8 cellular contexts compared by ENCODE assay signal in the genomic region with DNA sequence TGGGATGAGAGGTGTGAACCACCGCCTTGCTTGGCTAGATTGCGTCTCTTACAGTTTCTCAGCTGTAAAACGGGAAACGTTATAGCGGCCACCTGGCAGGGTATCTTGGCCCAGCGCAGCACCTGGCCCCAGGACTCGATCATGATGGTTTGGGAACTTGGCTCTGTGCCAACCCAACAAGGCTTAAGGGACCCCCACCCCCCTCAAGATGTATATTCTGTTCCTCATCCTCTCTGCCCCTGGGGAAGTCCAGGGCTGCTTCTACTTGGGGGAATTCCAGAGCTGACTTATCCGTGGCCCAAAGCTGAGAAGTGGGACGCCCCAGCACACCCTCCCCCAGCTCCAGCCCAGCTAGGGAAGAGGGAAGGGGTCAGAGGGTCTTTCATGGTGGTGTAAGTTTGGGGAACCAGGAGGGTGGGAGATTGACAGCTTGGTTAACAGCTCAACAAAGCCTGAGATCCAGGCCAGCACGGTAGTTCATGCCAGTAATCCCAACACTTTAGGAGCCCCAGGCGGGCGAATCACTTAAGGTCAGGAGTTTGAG. TPM values are rescaled to one million over a fixed set of nuclear protein-coding genes. Genes with fewer than 3 reads are reported as not detected.
A peak's percentile ranks its signal among the peaks of the same experiment; 100 is the strongest.
DNase-seq lines count a peak whose midpoint lies in the region; ATAC-seq and TF ChIP-seq lines count a peak whose summit lies in the region.

No MANE protein-coding gene starts in this region.

- H3K27me3 Mint-ChIP-seq in activated T-helper 1 cell treated with anti-CD3 and anti-CD28 coated beads, Interleukin-12 subunit alpha, Interleukin-12 subunit beta, Interleukin-2, Interleukin-4 antibody, amounts not matched to agents 30 ng/mL and 10 ng/mL and 1 ng/mL, durations not matched to agents 14 hours and 24 hours and 36 hours (ENCODE audit: insufficient read depth): no peaks in the 10 kb centered on the region

- DNase-seq in activated T-cell treated with anti-CD3 and anti-CD28 coated beads, Interleukin-2, amount 50 U/mL, for 1 hour: peak; percentile 40
- DNase-seq in activated T-cell treated with anti-CD3 and anti-CD28 coated beads for 4 hours (no peak), left lung (no peak), thoracic aorta (ENCODE audit: low spot score) (no peak), SKM-1 treated with dmso at 0.1 percent for 144 hours (lab: John Stamatoyannopoulos, UW; ENCODE audit: unreplicated experiment) (no peak)
- DNase-seq in activated T-helper 1 cell treated with anti-CD3 and anti-CD28 coated beads, Interleukin-12 subunit alpha, Interleukin-12 subunit beta, Interleukin-2, Interleukin-4 antibody, amounts not matched to agents 30 ng/mL and 10 ng/mL and 1 ng/mL, durations not matched to agents 14 hours and 24 hours and 36 hours (ENCODE audit: low spot score): peak; percentile 28

- ATAC-seq in HG03342 (IDR thresholded peaks at IDR 0.05; ENCODE audit: unreplicated experiment): peak; percentile 29
- peak; percentile 2 for ATAC-seq in left lung
- no peak for ATAC-seq in thoracic aorta (ENCODE audit: insufficient number of reproducible peaks, low FRiP score, low read depth)
- no peak for ATAC-seq in HG03469 (IDR thresholded peaks at IDR 0.05; ENCODE audit: unreplicated experiment)

- H3K27ac ChIP-seq in left lung (peak overlapping the region; percentile 96 to 99), thoracic aorta (peak overlapping the region in 1 of 2 donors; percentile 68)

- peak overlapping the region; percentile 94 for H3K27ac Mint-ChIP-seq in activated T-helper 1 cell treated with anti-CD3 and anti-CD28 coated beads, Interleukin-12 subunit alpha, Interleukin-12 subunit beta, Interleukin-2, Interleukin-4 antibody, amounts not matched to agents 30 ng/mL and 10 ng/mL and 1 ng/mL, durations not matched to agents 14 hours and 24 hours and 36 hours

- H3K9me3 Mint-ChIP-seq in activated T-helper 1 cell treated with anti-CD3 and anti-CD28 coated beads, Interleukin-12 subunit alpha, Interleukin-12 subunit beta, Interleukin-2, Interleukin-4 antibody, amounts not matched to agents 30 ng/mL and 10 ng/mL and 1 ng/mL, durations not matched to agents 14 hours and 24 hours and 36 hours: no peaks in the 10 kb centered on the region

- TF ChIP-seq CTCF in left lung (IDR thresholded peaks at IDR 0.05) (no peak), thoracic aorta (IDR thresholded peaks at IDR 0.05) (no peak)

- H3K4me3 Mint-ChIP-seq in activated T-helper 1 cell treated with anti-CD3 and anti-CD28 coated beads, Interleukin-12 subunit alpha, Interleukin-12 subunit beta, Interleukin-2, Interleukin-4 antibody, amounts not matched to agents 30 ng/mL and 10 ng/mL and 1 ng/mL, durations not matched to agents 14 hours and 24 hours and 36 hours: peak overlapping the region; percentile 94

- H3K4me3 ChIP-seq in left lung (peak overlapping the region; percentile 51 to 65), thoracic aorta (peak overlapping the region; percentile 69)

- H3K27me3 ChIP-seq in left lung (no peaks in the 10 kb centered on the region), thoracic aorta (replicated peaks; ENCODE audit: insufficient read depth) (peaks cover 9% of the 10 kb centered on the region)

- H3K36me3 ChIP-seq in left lung (peaks cover 0 to 41% of the 10 kb centered on the region in 2 donors), thoracic aorta (no peaks in the 10 kb centered on the region)

- no peaks in the 10 kb centered on the region for H3K9me3 ChIP-seq in left lung
- H3K9me3 ChIP-seq in thoracic aorta: no peaks in the 10 kb centered on the region

- peaks cover 31% of the 10 kb centered on the region for H3K4me1 Mint-ChIP-seq in activated T-helper 1 cell treated with anti-CD3 and anti-CD28 coated beads, Interleukin-12 subunit alpha, Interleukin-12 subunit beta, Interleukin-2, Interleukin-4 antibody, amounts not matched to agents 30 ng/mL and 10 ng/mL and 1 ng/mL, durations not matched to agents 14 hours and 24 hours and 36 hours (ENCODE audit: low read depth)

- H3K36me3 Mint-ChIP-seq in activated T-helper 1 cell treated with anti-CD3 and anti-CD28 coated beads, Interleukin-12 subunit alpha, Interleukin-12 subunit beta, Interleukin-2, Interleukin-4 antibody, amounts not matched to agents 30 ng/mL and 10 ng/mL and 1 ng/mL, durations not matched to agents 14 hours and 24 hours and 36 hours (ENCODE audit: low read depth): peaks cover 25% of the 10 kb centered on the region

- intact Hi-C loops in activated T-helper 1 cell treated with anti-CD3 and anti-CD28 coated beads, Interleukin-12 subunit alpha, Interleukin-12 subunit beta, Interleukin-2, Interleukin-4 antibody, amounts not matched to agents 30 ng/mL and 10 ng/mL and 1 ng/mL, durations not matched to agents 14 hours and 24 hours and 36 hours (cut with micrococcal nuclease): loop anchor here (1.0 to 5.0 kb wide), 5 partner anchors 18 to 296 kb away; a partner anchor contains a TSS
- intact Hi-C loops in left lung (cut with DNase I): loop anchor here in 1 of 2 donors (5.0 kb wide), 1 partner anchor 121 kb away; no protein-coding TSS in a partner anchor

- H3K4me1 ChIP-seq in left lung (peaks cover 3 to 76% of the 10 kb centered on the region in 2 donors), thoracic aorta (ENCODE audit: control insufficient read depth in 1 of 2, low read depth in 2 of 2) (peaks cover 0 to 13% of the 10 kb centered on the region in 2 donors)

RNA-seq across cellular contexts. Expression of a gene that starts 0.7 kb away (rescaled TPM):
- total RNA-seq in activated T-helper 1 cell treated with anti-CD3 and anti-CD28 coated beads, Interleukin-12 subunit alpha, Interleukin-12 subunit beta, Interleukin-2, Interleukin-4 antibody, amounts not matched to agents 30 ng/mL and 10 ng/mL and 1 ng/mL, durations not matched to agents 14 hours and 24 hours and 36 hours: 90.8 and 92.2 TPM in 2 replicates
- total RNA-seq in left lung (100 to 1,000 TPM; 149 to 497 TPM), thoracic aorta (100 to 1,000 TPM in 1 of 2 donors, 10 to 100 TPM in 1; 41.4 to 160 TPM)

RNA-seq across cellular contexts. Expression of a gene that starts 15.1 kb away (rescaled TPM):
- 0.59 and 1.0 TPM in 2 replicates for total RNA-seq in activated T-helper 1 cell treated with anti-CD3 and anti-CD28 coated beads, Interleukin-12 subunit alpha, Interleukin-12 subunit beta, Interleukin-2, Interleukin-4 antibody, amounts not matched to agents 30 ng/mL and 10 ng/mL and 1 ng/mL, durations not matched to agents 14 hours and 24 hours and 36 hours
- total RNA-seq in left lung: 10 to 100 TPM in 1 of 2 donors, 1 to 10 TPM in 1; 4.5 to 17.9 TPM
- total RNA-seq in thoracic aorta: 1 to 10 TPM in 1 of 2 donors, under 1 TPM in 1; 0.95 to 2.0 TPM

RNA-seq across cellular contexts. Expression of a gene that starts 18.1 kb away (rescaled TPM):
- total RNA-seq in activated T-helper 1 cell treated with anti-CD3 and anti-CD28 coated beads, Interleukin-12 subunit alpha, Interleukin-12 subunit beta, Interleukin-2, Interleukin-4 antibody, amounts not matched to agents 30 ng/mL and 10 ng/mL and 1 ng/mL, durations not matched to agents 14 hours and 24 hours and 36 hours: 1.9 TPM in 2 replicates
- total RNA-seq in left lung (10 to 100 TPM; 10.2 to 25.7 TPM), thoracic aorta (under 1 TPM; 0.41 to 0.49 TPM)

RNA-seq across cellular contexts. Expression of a gene that starts 19.6 kb away (rescaled TPM):
- 163 and 168 TPM in 2 replicates for total RNA-seq in activated T-helper 1 cell treated with anti-CD3 and anti-CD28 coated beads, Interleukin-12 subunit alpha, Interleukin-12 subunit beta, Interleukin-2, Interleukin-4 antibody, amounts not matched to agents 30 ng/mL and 10 ng/mL and 1 ng/mL, durations not matched to agents 14 hours and 24 hours and 36 hours
- total RNA-seq in left lung (10 to 100 TPM; 37.2 to 53.1 TPM), thoracic aorta (10 to 100 TPM; 28.4 to 29.9 TPM)

RNA-seq across cellular contexts. Expression of a gene that starts 38.0 kb away (rescaled TPM):
- 3.5 and 4.2 TPM in 2 replicates for total RNA-seq in activated T-helper 1 cell treated with anti-CD3 and anti-CD28 coated beads, Interleukin-12 subunit alpha, Interleukin-12 subunit beta, Interleukin-2, Interleukin-4 antibody, amounts not matched to agents 30 ng/mL and 10 ng/mL and 1 ng/mL, durations not matched to agents 14 hours and 24 hours and 36 hours
- 1 to 10 TPM; 2.8 to 7.8 TPM for total RNA-seq in left lung
- 1 to 10 TPM in 1 of 2 donors, not detected in 1; 5.3 TPM for total RNA-seq in thoracic aorta

Comparison
In these comparisons a context has a peak if more than half of its experiments do, and no peak if none do; other contexts are left out.
1. DNase-seq: peak in activated T-cell treated with anti-CD3 and anti-CD28 coated beads, Interleukin-2, amount 50 U/mL, for 1 hour (single experiment) and activated T-helper 1 cell treated with anti-CD3 and anti-CD28 coated beads, Interleukin-12 subunit alpha, Interleukin-12 subunit beta, Interleukin-2, Interleukin-4 antibody, amounts not matched to agents 30 ng/mL and 10 ng/mL and 1 ng/mL, durations not matched to agents 14 hours and 24 hours and 36 hours (single experiment); none in activated T-cell treated with anti-CD3 and anti-CD28 coated beads for 4 hours (single experiment), left lung (0 of 2), thoracic aorta (single experiment) and SKM-1 treated with dmso at 0.1 percent for 144 hours (single experiment).
2. ATAC-seq: peak in HG03342 (single experiment) and left lung (single experiment); none in thoracic aorta (single experiment) and HG03469 (single experiment).